ENCODE assay signal across 27 cellular contexts in the genomic region with DNA sequence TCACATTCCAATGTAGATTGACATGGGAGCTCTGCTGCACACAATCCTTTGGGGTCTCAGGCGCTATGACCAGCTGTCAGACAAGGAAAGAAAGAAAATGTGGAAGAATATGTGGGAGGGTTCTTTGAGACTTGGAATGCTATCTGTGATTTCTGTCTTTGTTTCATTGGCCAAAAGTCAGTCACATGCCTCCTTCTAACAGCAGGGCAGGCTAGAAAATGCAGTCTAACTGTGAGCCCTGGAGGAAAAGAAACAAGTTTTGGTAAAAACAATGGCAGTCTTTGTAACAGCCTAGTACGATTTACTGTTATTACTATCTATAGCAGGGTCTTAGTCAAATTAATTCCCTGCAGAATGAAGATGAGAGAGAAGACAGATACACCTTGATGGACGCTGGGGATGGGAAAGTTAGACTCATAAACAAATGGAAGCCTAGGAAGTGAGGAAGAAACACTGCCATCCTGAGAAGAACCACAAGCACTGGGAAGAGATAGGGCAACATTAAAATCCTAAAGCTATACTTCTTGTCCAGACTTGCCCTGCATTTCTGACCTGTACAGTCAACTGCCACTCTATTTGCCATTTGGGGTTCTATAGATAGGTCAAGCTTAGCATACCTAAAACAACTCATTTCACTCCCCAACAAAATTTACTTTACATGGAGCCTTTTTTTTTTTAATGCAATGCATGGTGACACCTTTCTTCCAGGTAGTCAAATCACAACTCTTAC.
DNase-seq lines count a peak whose midpoint lies in the region; ATAC-seq and TF ChIP-seq lines count a peak whose summit lies in the region.
"Had no signal": no experiment of that assay in that cellular context is flagged by ENCODE, and none has a peak within 500 bp of the region (broad histone marks: within the 10 kb centered on the region; RNA-seq: fewer than 3 reads in every experiment).

No MANE protein-coding gene starts in this region.

- POLR2A ChIA-PET in RWPE1 (lab: Yijun Ruan, JAX; ENCODE audit: low non-redundant PET), result no interaction called here

- DNase-seq in RWPE1 (ENCODE audit: low spot score), result peak; percentile 21
- peak; percentile 55 for DNase-seq in epithelial cell of esophagus (ENCODE audit: low read depth)
- peak; percentile 32 for DNase-seq in left kidney (ENCODE audit: low read depth, low spot score)
- DNase-seq in coronary artery (ENCODE audit: low spot score), result no peak
- DNase-seq in chondrocyte (ENCODE audit: low spot score), result no peak
- DNase-seq in activated gamma-delta T cell (lab: John Stamatoyannopoulos, UW), result no peak
- DNase-seq: CD8-positive, alpha-beta T cell; DMS 273 treated with DMSO at 0.1 percent for 48 hours; DMS79; EL; GF-D8; GOT3; HFFc6; NCI-H1092; NCI-H1417 treated with DMSO at 0.1 percent for 48 hours; NCI-H1930; NCI-H2107; NCI-H524 treated with DMSO at 0.1 percent for 48 hours; NCI-H774; PC-3; Right ventricle myocardium superior had no signal

- H3K36me3 Mint-ChIP-seq in chondrocyte (ENCODE audit: low read depth), result no peaks in the 10 kb centered on the region
- H3K36me3 Mint-ChIP-seq: CD8-positive, alpha-beta T cell had no signal

- CTCF ChIA-PET in RWPE1 (lab: Yijun Ruan, JAX), result interaction anchor here (0.6 kb wide), 2 partner anchors 182 to 1303 kb away, joined by 3 to 4 read pairs; no protein-coding TSS in a partner anchor

- H3K4me3 ChIP-seq in epithelial cell of esophagus (ENCODE audit: low read length) (no peak overlapping the region), coronary artery (no peak overlapping the region)
- H3K4me3 ChIP-seq: HAP-1, SJSA1 had no signal

- no peak for TF ChIP-seq CTCF in RWPE1 (conservative IDR thresholded peaks at IDR 0.05; ENCODE audit: low read depth)
- TF ChIP-seq CTCF in epithelial cell of esophagus (IDR thresholded peaks at IDR 0.05; ENCODE audit: insufficient read depth, low read depth, low read length, missing control alignments), result no peak
- TF ChIP-seq CTCF in coronary artery (IDR thresholded peaks at IDR 0.05), result no peak
- no peak for TF ChIP-seq CTCF in chondrocyte (IDR thresholded peaks at IDR 0.05)

- ATAC-seq in HG03095 (IDR thresholded peaks at IDR 0.05; ENCODE audit: unreplicated experiment), result no peak
- ATAC-seq: CD8-positive, alpha-beta T cell; PC-3 had no signal

- H3K4me3 Mint-ChIP-seq in chondrocyte (ENCODE audit: unreplicated experiment), result no peak overlapping the region
- H3K4me3 Mint-ChIP-seq: B cell; CD8-positive, alpha-beta T cell; HFFc6 had no signal

- H3K9me3 Mint-ChIP-seq in chondrocyte (ENCODE audit: low read depth), result no peaks in the 10 kb centered on the region
- H3K9me3 Mint-ChIP-seq: HFFc6 had no signal

- H3K4me1 Mint-ChIP-seq in chondrocyte (ENCODE audit: low read depth), result no peaks in the 10 kb centered on the region
- H3K4me1 Mint-ChIP-seq: B cell had no signal

- no peak overlapping the region for H3K27ac Mint-ChIP-seq in chondrocyte (ENCODE audit: unreplicated experiment)
- H3K27ac Mint-ChIP-seq: B cell; CD8-positive, alpha-beta T cell; HFFc6 had no signal

- H3K27ac ChIP-seq in RWPE1 (no peak overlapping the region), coronary artery (no peak overlapping the region)
- H3K27ac ChIP-seq: C4-2B, HL-60, SJSA1 had no signal

- H3K27me3 Mint-ChIP-seq in chondrocyte (ENCODE audit: low read depth), result peaks cover 2% of the 10 kb centered on the region
- H3K27me3 Mint-ChIP-seq: B cell had no signal

Comparison
In these comparisons a context has a peak if more than half of its experiments do, and no peak if none do; other contexts are left out.
1. DNase-seq: peak in RWPE1 (single experiment), epithelial cell of esophagus (single experiment) and left kidney (single experiment); none in coronary artery (single experiment), chondrocyte (single experiment) and activated gamma-delta T cell (single experiment).